ENCODE assay signal across 29 cellular contexts in the genomic region with DNA sequence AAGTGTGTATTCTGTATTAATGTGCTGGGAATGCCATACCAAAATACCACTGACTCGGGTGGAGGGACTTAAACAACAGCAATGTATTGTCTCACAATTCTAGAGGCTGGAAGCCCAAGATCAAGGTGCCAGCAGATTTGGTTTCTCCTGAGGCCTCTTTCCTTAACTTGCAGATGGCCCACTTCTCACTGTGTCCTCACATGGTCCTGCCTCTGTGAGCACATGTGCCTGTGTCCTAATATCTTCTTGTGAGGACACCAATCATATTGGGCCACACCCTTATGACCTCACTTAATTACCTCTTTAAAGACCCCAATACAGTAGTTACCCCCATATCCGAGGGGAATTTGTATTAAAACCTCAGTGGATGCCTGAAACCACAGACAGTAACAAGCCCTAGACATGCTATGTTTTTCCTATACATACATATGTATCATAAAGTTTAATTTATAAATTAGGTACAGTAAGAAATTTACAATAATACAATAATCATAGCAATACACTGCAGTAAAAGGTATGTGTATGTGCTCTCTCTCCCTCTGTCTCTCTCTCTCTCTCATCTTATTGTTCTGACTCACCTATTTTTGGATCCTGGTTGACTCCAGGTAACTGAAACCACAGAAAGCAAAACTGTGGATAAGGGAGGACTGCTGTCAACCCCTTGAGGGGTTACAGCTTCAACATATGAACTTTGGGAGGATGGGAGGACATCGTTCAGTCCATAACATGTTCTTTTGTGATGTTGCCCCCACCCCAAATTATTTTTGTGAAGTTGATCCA.
"Had no signal": no experiment of that assay in that cellular context is flagged by ENCODE, and none has a peak within 500 bp of the region (broad histone marks: within the 10 kb centered on the region; RNA-seq: fewer than 3 reads in every experiment).

No MANE protein-coding gene starts in this region.

- H3K27ac ChIP-seq: adrenal gland, esophagus muscularis mucosa, gastroesophageal sphincter had no signal

- ATAC-seq: activated CD4-positive, alpha-beta T cell treated with anti-CD3 and anti-CD28 coated beads for 36 hours; activated CD8-positive, alpha-beta memory T cell treated with anti-CD3 and anti-CD28 coated beads, Interleukin-2, amount 10 ng/mL, durations not matched to agents 7 days and 5 days; activated CD8-positive, alpha-beta T cell treated with anti-CD3 and anti-CD28 coated beads, Interleukin-2, amount 10 ng/mL, durations not matched to agents 7 days and 5 days; activated naive CD8-positive, alpha-beta T cell treated with anti-CD3 and anti-CD28 coated beads, Interleukin-2, amount 50 U/mL, for 24 hours; gastroesophageal sphincter; T-helper 17 cell had no signal

- H3K9me3 ChIP-seq: adrenal gland, esophagus muscularis mucosa, gastroesophageal sphincter had no signal

- H3K4me3 ChIP-seq: adrenal gland, esophagus muscularis mucosa, gastroesophageal sphincter had no signal

- DNase-seq: activated CD4-positive, alpha-beta memory T cell treated with anti-CD3 and anti-CD28 coated beads for 36 hours; activated CD4-positive, alpha-beta T cell treated with anti-CD3 and anti-CD28 coated beads for 36 hours; activated CD4-positive, alpha-beta T cell treated with anti-CD3 and anti-CD28 coated beads, Interleukin-2, amount 10 ng/mL, durations not matched to agents 24 days and 14 days; activated CD4-positive, CD25-positive, alpha-beta regulatory T cell; activated CD4-positive, CD25-positive, alpha-beta regulatory T cell treated with anti-CD3 and anti-CD28 coated beads, Interleukin-2, amount 50 U/mL, for 72 hours; activated CD8-positive, alpha-beta memory T cell treated with anti-CD3 and anti-CD28 coated beads, Interleukin-2, amount 10 ng/mL, durations not matched to agents 7 days and 5 days; activated CD8-positive, alpha-beta memory T cell treated with anti-CD3 and anti-CD28 coated beads, Interleukin-2, amount 50 U/mL, for 4 hours; activated CD8-positive, alpha-beta T cell treated with anti-CD3 and anti-CD28 coated beads, Interleukin-2, amount 10 ng/mL, durations not matched to agents 7 days and 5 days; activated effector memory CD4-positive, alpha-beta T cell treated with anti-CD3 and anti-CD28 coated beads, Interleukin-2, amount 50 U/mL, for 16 hours; activated naive CD4-positive, alpha-beta T cell treated with anti-CD3 and anti-CD28 coated beads for 36 hours; activated naive CD8-positive, alpha-beta T cell treated with anti-CD3 and anti-CD28 coated beads for 36 hours; activated naive CD8-positive, alpha-beta T cell treated with anti-CD3 and anti-CD28 coated beads, Interleukin-2, amount 50 U/mL, for 24 hours; activated T-cell treated with anti-CD3 and anti-CD28 coated beads, Interleukin-2, amount 50 U/mL, for 1 hour; activated T-cell treated with anti-CD3 and anti-CD28 coated beads, Interleukin-2, amount 50 U/mL, for 48 hours; adrenal gland; amygdala; aorta; caudate nucleus; effector CD8-positive, alpha-beta T cell; erythroblast; foreskin melanocyte; head of caudate nucleus; T-helper 1 cell; T-helper 17 cell had no signal

- H3K27me3 ChIP-seq: adrenal gland, esophagus muscularis mucosa, gastroesophageal sphincter had no signal

- H3K36me3 ChIP-seq: adrenal gland, esophagus muscularis mucosa, gastroesophageal sphincter had no signal

- FAIRE-seq: colon, endometrium, endothelial cell of umbilical vein had no signal

- H3K4me1 ChIP-seq: adrenal gland, esophagus muscularis mucosa, gastroesophageal sphincter had no signal
